ENCODE assay signal across 10 cellular contexts in genomic region chr5:13786016-13786415, GRCh38.
"Had no signal": no experiment of that assay in that cellular context is flagged by ENCODE, and none has a peak within 500 bp of the region (broad histone marks: within the 10 kb centered on the region; RNA-seq: fewer than 3 reads in every experiment).

No MANE protein-coding gene starts in this region.

- H3K4me3 Mint-ChIP-seq: GM23338, H9, HFFc6 had no signal

- H3K9me3 Mint-ChIP-seq: HFFc6 had no signal

- FAIRE-seq: H1, H54 had no signal

- H3K4me1 Mint-ChIP-seq: GM23338, H9 had no signal

- H3K27ac Mint-ChIP-seq: GM23338, H9, HFFc6 had no signal

- ATAC-seq: GM23338, HCT116 had no signal

- DNase-seq: GM23248, GOT3, H7, H9, HCEC 1CT, HFFc6 had no signal
